ENCODE assay signal across 1 cellular context in genomic region chr5:124468671-124469411, GRCh38.
TF ChIP-seq lines count a peak whose summit lies in the region.

No MANE protein-coding gene starts in this region.

TF ChIP-seq in WTC11, 78 proteins besides CTCF, POLR2A, EP300 and RAD21 (continued from another document):
- TF ChIP-seq ZNF219 (CRISPR knock-in tag; IDR thresholded peaks at IDR 0.05; ENCODE audit: borderline replicate concordance) (no peak), TEAD4 (CRISPR knock-in tag; IDR thresholded peaks at IDR 0.05) (0 out of 2 replicates have a peak, but pooled peaks have one; percentile 15), AFF4 (CRISPR knock-in tag; IDR thresholded peaks at IDR 0.05; ENCODE audit: borderline replicate concordance) (peak; percentile 34; the same call in 1 of the 2 replicates)
TF ChIP-seq in WTC11: peak in this region for 13.
